Comparison of ENCODE assay signal across 21 cellular contexts in the genomic region with DNA sequence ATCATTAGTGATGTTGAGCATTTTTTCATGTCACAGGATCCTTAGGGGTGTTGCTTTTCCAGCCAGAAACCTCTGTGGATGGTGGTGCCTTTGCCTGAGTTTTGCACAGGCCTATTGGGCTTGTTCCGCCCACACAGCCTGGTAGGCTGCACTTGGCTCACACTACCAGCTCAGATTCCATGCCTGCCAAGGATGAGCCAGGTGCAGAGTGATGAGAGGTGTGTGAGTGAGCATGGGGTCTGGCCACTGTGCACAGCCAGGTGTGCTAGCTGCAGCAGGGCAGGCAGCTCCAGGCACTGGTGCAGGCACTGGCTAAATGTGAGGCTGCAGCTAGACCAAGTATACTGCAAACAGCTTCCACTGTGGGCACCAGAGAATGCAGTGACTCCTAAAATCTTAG.
DNase-seq lines count a peak whose midpoint lies in the region; ATAC-seq and TF ChIP-seq lines count a peak whose summit lies in the region.
"Had no signal": no experiment of that assay in that cellular context is flagged by ENCODE, and none has a peak within 500 bp of the region (broad histone marks: within the 10 kb centered on the region; RNA-seq: fewer than 3 reads in every experiment).

No MANE protein-coding gene starts in this region.

- no peak for TF ChIP-seq CTCF in coronary artery (IDR thresholded peaks at IDR 0.05)

- no peaks in the 10 kb centered on the region for H3K27me3 Mint-ChIP-seq in activated naive CD4-positive, alpha-beta T cell treated with anti-CD3 and anti-CD28 coated beads for 36 hours (ENCODE audit: low read depth)
- H3K27me3 Mint-ChIP-seq: CD4-positive, alpha-beta T cell; CD8-positive, alpha-beta memory T cell had no signal

- WGBS in mesenchymal stem cell, result 100% methylated on average over 1 of the region's 1 CpG

- H4K8ac ChIP-seq in mesenchymal stem cell (ENCODE audit: low read length), result peak overlapping the region; percentile 13

- H3K14ac ChIP-seq in mesenchymal stem cell (ENCODE audit: low read length in 2 of 2), result peak overlapping the region in 1 of 2 experiments; percentile 73

- H3K23ac ChIP-seq in mesenchymal stem cell (ENCODE audit: low read length in 2 of 2), result no peak overlapping the region

- peak overlapping the region in 1 of 2 experiments; percentile 11 for H3K18ac ChIP-seq in mesenchymal stem cell (ENCODE audit: low read depth in 1 of 2, low read length in 2 of 2)

- no peak overlapping the region for H2BK5ac ChIP-seq in mesenchymal stem cell (ENCODE audit: low read depth, low read length, poor library complexity, severe bottlenecking)

- H4K91ac ChIP-seq in mesenchymal stem cell (ENCODE audit: low read length), result peak overlapping the region; percentile 39

- H3K27ac ChIP-seq in coronary artery (no peak overlapping the region), mesenchymal stem cell (ENCODE audit: low read length, poor library complexity, severe bottlenecking) (no peak overlapping the region)
- H3K27ac ChIP-seq: A549; BLaER1 treated with 17β-estradiol and CSF1 and Interleukin-3, amounts not matched to agents 10 nM and 100 nM; GM23248 had no signal

- no peaks in the 10 kb centered on the region for H3K36me3 ChIP-seq in mesenchymal stem cell (ENCODE audit: control insufficient read depth in 1 of 2, insufficient read depth in 2 of 2, low read depth in 1 of 2, low read length in 2 of 2)
- H3K36me3 ChIP-seq: BE2C; BLaER1 treated with 17β-estradiol and CSF1 and Interleukin-3, amounts not matched to agents 10 nM and 100 nM had no signal

- H3K27me3 ChIP-seq in mesenchymal stem cell (ENCODE audit: control insufficient read depth in 1 of 2, insufficient read depth in 1 of 2, low read length in 2 of 2), result no peaks in the 10 kb centered on the region
- H3K27me3 ChIP-seq: BE2C; BLaER1 treated with 17β-estradiol and CSF1 and Interleukin-3, amounts not matched to agents 10 nM and 100 nM had no signal

- no peak overlapping the region for H3K4ac ChIP-seq in mesenchymal stem cell (ENCODE audit: low read depth in 1 of 2, low read length in 2 of 2)

- no peak overlapping the region for H3K27ac Mint-ChIP-seq in stimulated activated effector memory CD8-positive, alpha-beta T cell treated with anti-CD3 and anti-CD28 coated beads, Interleukin-12 subunit alpha, Interleukin-12 subunit beta, amount 100 ng/mL, for 72 hours
- no peak overlapping the region for H3K27ac Mint-ChIP-seq in activated naive CD4-positive, alpha-beta T cell treated with anti-CD3 and anti-CD28 coated beads for 36 hours
- H3K27ac Mint-ChIP-seq: CD14-positive monocyte; CD4-positive, alpha-beta T cell; CD8-positive, alpha-beta memory T cell had no signal

- peak; percentile 31 for ATAC-seq in stimulated activated effector memory CD8-positive, alpha-beta T cell treated with anti-CD3 and anti-CD28 coated beads, Interleukin-12 subunit alpha, Interleukin-12 subunit beta, amount 100 ng/mL, for 72 hours
- ATAC-seq: A549, GM12878 had no signal

- no peak overlapping the region for H3K4me3 Mint-ChIP-seq in stimulated activated effector memory CD8-positive, alpha-beta T cell treated with anti-CD3 and anti-CD28 coated beads, Interleukin-12 subunit alpha, Interleukin-12 subunit beta, amount 100 ng/mL, for 72 hours
- H3K4me3 Mint-ChIP-seq in activated naive CD4-positive, alpha-beta T cell treated with anti-CD3 and anti-CD28 coated beads for 36 hours, result no peak overlapping the region
- H3K4me3 Mint-ChIP-seq: CD14-positive monocyte; CD4-positive, alpha-beta T cell; CD8-positive, alpha-beta memory T cell had no signal

- H2BK120ac ChIP-seq in mesenchymal stem cell (ENCODE audit: low read depth, low read length), result no peak overlapping the region

- H3K36me3 Mint-ChIP-seq in stimulated activated effector memory CD8-positive, alpha-beta T cell treated with anti-CD3 and anti-CD28 coated beads, Interleukin-12 subunit alpha, Interleukin-12 subunit beta, amount 100 ng/mL, for 72 hours, result no peaks in the 10 kb centered on the region
- H3K36me3 Mint-ChIP-seq in activated naive CD4-positive, alpha-beta T cell treated with anti-CD3 and anti-CD28 coated beads for 36 hours (ENCODE audit: low read depth), result no peaks in the 10 kb centered on the region
- H3K36me3 Mint-ChIP-seq: CD14-positive monocyte; CD8-positive, alpha-beta memory T cell had no signal

- H2BK12ac ChIP-seq in mesenchymal stem cell (ENCODE audit: low read length in 2 of 2), result no peak overlapping the region

- no peak overlapping the region for H2BK15ac ChIP-seq in mesenchymal stem cell (ENCODE audit: low read depth, poor library complexity, severe bottlenecking)

- H2AFZ ChIP-seq in mesenchymal stem cell (ENCODE audit: low read depth, low read length), result no peak overlapping the region
- H2AFZ ChIP-seq: GM23248 had no signal

- peaks cover 4% of the 10 kb centered on the region for H3K9me3 Mint-ChIP-seq in stimulated activated effector memory CD8-positive, alpha-beta T cell treated with anti-CD3 and anti-CD28 coated beads, Interleukin-12 subunit alpha, Interleukin-12 subunit beta, amount 100 ng/mL, for 72 hours
- H3K9me3 Mint-ChIP-seq in activated naive CD4-positive, alpha-beta T cell treated with anti-CD3 and anti-CD28 coated beads for 36 hours, result peaks cover 3% of the 10 kb centered on the region

- no peaks in the 10 kb centered on the region for H3K79me1 ChIP-seq in mesenchymal stem cell (replicated peaks; ENCODE audit: low read length, poor library complexity, severe bottlenecking)

- H2AK5ac ChIP-seq in mesenchymal stem cell (ENCODE audit: low read length, severe bottlenecking), result no peak overlapping the region

- H3K4me1 Mint-ChIP-seq in stimulated activated effector memory CD8-positive, alpha-beta T cell treated with anti-CD3 and anti-CD28 coated beads, Interleukin-12 subunit alpha, Interleukin-12 subunit beta, amount 100 ng/mL, for 72 hours, result no peaks in the 10 kb centered on the region
- H3K4me1 Mint-ChIP-seq in activated naive CD4-positive, alpha-beta T cell treated with anti-CD3 and anti-CD28 coated beads for 36 hours (ENCODE audit: low read depth), result no peaks in the 10 kb centered on the region
- H3K4me1 Mint-ChIP-seq: CD14-positive monocyte; CD8-positive, alpha-beta memory T cell had no signal

- H3K4me1 ChIP-seq in mesenchymal stem cell (ENCODE audit: control insufficient read depth, insufficient read depth, low read depth, low read length), result no peaks in the 10 kb centered on the region
- H3K4me1 ChIP-seq: A549, BE2C had no signal

- H3K9ac ChIP-seq in mesenchymal stem cell (ENCODE audit: low read length), result no peak overlapping the region
- H3K9ac ChIP-seq: BLaER1 treated with 17β-estradiol and CSF1 and Interleukin-3, amounts not matched to agents 10 nM and 100 nM; GM23248 had no signal

- H3K4me3 ChIP-seq in coronary artery, result no peak overlapping the region
- no peak overlapping the region for H3K4me3 ChIP-seq in mesenchymal stem cell (ENCODE audit: insufficient read depth in 1 of 2, low read depth in 1 of 2, low read length in 2 of 2)
- H3K4me3 ChIP-seq: A549; BLaER1 treated with 17β-estradiol and CSF1 and Interleukin-3, amounts not matched to agents 10 nM and 100 nM; GM12878; GM23248 had no signal

- H3K9me3 ChIP-seq in mesenchymal stem cell (ENCODE audit: control insufficient read depth, low read length), result peaks cover 14% of the 10 kb centered on the region
- H3K9me3 ChIP-seq: A549, BE2C had no signal

- DNase-seq in coronary artery (ENCODE audit: low spot score) (peak; percentile 61), mesenchymal stem cell (no peak), HuH-7.5 (ENCODE audit: low spot score) (no peak), EL (no peak)
- no peak for DNase-seq in stimulated activated effector memory CD8-positive, alpha-beta T cell treated with anti-CD3 and anti-CD28 coated beads, Interleukin-12 subunit alpha, Interleukin-12 subunit beta, amount 100 ng/mL, for 72 hours (ENCODE audit: low spot score in 2 of 2)
- DNase-seq in activated naive CD4-positive, alpha-beta T cell treated with anti-CD3 and anti-CD28 coated beads for 36 hours, result no peak
- DNase-seq: 8988T; ACHN; AML-193; BE2C; CD4-positive, alpha-beta T cell; CD8-positive, alpha-beta memory T cell; DMS79 treated with DMSO at 0.1 percent for 48 hours; GDM1; GM23248; H7; HCEC 1CT had no signal

- intact Hi-C loops in activated naive CD4-positive, alpha-beta T cell treated with anti-CD3 and anti-CD28 coated beads for 36 hours (cut with micrococcal nuclease), result no loop called here

- no peak overlapping the region for H3K4me2 ChIP-seq in mesenchymal stem cell (ENCODE audit: low read length, poor library complexity, severe bottlenecking)
- H3K4me2 ChIP-seq: A549; BLaER1 treated with 17β-estradiol and CSF1 and Interleukin-3, amounts not matched to agents 10 nM and 100 nM had no signal

- CTCF ChIA-PET in activated naive CD4-positive, alpha-beta T cell treated with anti-CD3 and anti-CD28 coated beads for 36 hours (lab: Charles Lee), result no interaction called here
